In genomic region chr12:6205761-6206160, GRCh38 we compare ENCODE assay signal across 13 cellular contexts. TPM values are rescaled to one million over a fixed set of nuclear protein-coding genes. Genes with fewer than 3 reads are reported as not detected.
DNase-seq lines count a peak whose midpoint lies in the region; ATAC-seq and TF ChIP-seq lines count a peak whose summit lies in the region.
"Had no signal": no experiment of that assay in that cellular context is flagged by ENCODE, and none has a peak within 500 bp of the region (broad histone marks: within the 10 kb centered on the region; RNA-seq: fewer than 3 reads in every experiment).

No MANE protein-coding gene starts in this region.

- peaks cover 10% of the 10 kb centered on the region for H3K36me3 ChIP-seq in left ventricle myocardium inferior
- H3K36me3 ChIP-seq in gastroesophageal sphincter = peaks cover 0 to 8% of the 10 kb centered on the region in 2 donors
- H3K36me3 ChIP-seq in psoas muscle (ENCODE audit: insufficient read depth in 1 of 2, low read depth in 1 of 2) = no peaks in the 10 kb centered on the region

- H3K27ac ChIP-seq in left ventricle myocardium inferior (replicated peaks) (peak overlapping the region; percentile 92), gastroesophageal sphincter (peak overlapping the region; percentile 92 to 100 (median 98)), psoas muscle (peak overlapping the region; percentile 48)

- no peak for ATAC-seq in Right ventricle myocardium superior (ENCODE audit: poor library complexity)
- ATAC-seq in gastroesophageal sphincter = no peak
- no peak for ATAC-seq in psoas muscle
- ATAC-seq in GM21447 (IDR thresholded peaks at IDR 0.05; ENCODE audit: unreplicated experiment) = no peak

- WGBS in gastroesophageal sphincter (ENCODE audit: low coverage in 1 of 2), 2 donors = 0 to 40% methylated on average over 1 of the region's 2 CpGs
- 49 to 65% (median 55%) methylated on average over 2 of the region's 2 CpGs for WGBS in psoas muscle, 3 donors

- H3K4me1 ChIP-seq in left ventricle myocardium inferior = peaks cover 100% of the 10 kb centered on the region
- peaks cover 15 to 94% (median 79%) of the 10 kb centered on the region in 3 donors for H3K4me1 ChIP-seq in gastroesophageal sphincter
- H3K4me1 ChIP-seq in psoas muscle = peaks cover 37% of the 10 kb centered on the region

- intact Hi-C loops in left ventricle myocardium inferior (cut with micrococcal nuclease) (no loop called here), Right ventricle myocardium superior (cut with DNase I) (no loop called here), psoas muscle (cut with DNase I) (loop anchor here in 1 of 2 donors (10.0 kb wide), 1 partner anchor 259 kb away; no protein-coding TSS in a partner anchor)

- TF ChIP-seq CTCF in left ventricle myocardium inferior (IDR thresholded peaks at IDR 0.05; ENCODE audit: borderline replicate concordance) = no peak
- TF ChIP-seq CTCF in gastroesophageal sphincter (IDR thresholded peaks at IDR 0.05) = no peak
- no peak for TF ChIP-seq CTCF in psoas muscle (IDR thresholded peaks at IDR 0.05)

- TF ChIP-seq EP300 in gastroesophageal sphincter (IDR thresholded peaks at IDR 0.05) = no peak

- H3K9me3 ChIP-seq in left ventricle myocardium inferior (replicated peaks) (no peaks in the 10 kb centered on the region), gastroesophageal sphincter (no peaks in the 10 kb centered on the region), psoas muscle (no peaks in the 10 kb centered on the region)

- H3K27me3 ChIP-seq in left ventricle myocardium inferior (ENCODE audit: low read depth) (peaks cover 18% of the 10 kb centered on the region), gastroesophageal sphincter (no peaks in the 10 kb centered on the region), psoas muscle (ENCODE audit: insufficient read depth in 3 of 3, low read length in 2 of 3) (no peaks in the 10 kb centered on the region)

- no peak for DNase-seq in left ventricle myocardium inferior
- DNase-seq in Right ventricle myocardium superior = no peak
- DNase-seq in psoas muscle = no peak
- DNase-seq in epidermal melanocyte (ENCODE audit: insufficient read length, low spot score) = no peak
- DNase-seq in islet precursor cell = no peak
- no peak for DNase-seq in ureter (ENCODE audit: low spot score)
- DNase-seq: ACHN; immature natural killer cell; NCI-H1092 treated with DMSO at 0.1 percent for 48 hours; NCI-H526; stimulated activated CD4-positive, alpha-beta T cell treated with anti-CD3 and anti-CD28 coated beads, Interleukin-4, amount 100 ng/mL, for 1 hour had no signal

- no peak for TF ChIP-seq POLR2A in gastroesophageal sphincter (IDR thresholded peaks at IDR 0.05)

- H3K4me3 ChIP-seq in left ventricle myocardium inferior = peak overlapping the region; percentile 82
- peak overlapping the region in 1 of 2 donors; percentile 100 for H3K4me3 ChIP-seq in gastroesophageal sphincter
- peak overlapping the region; percentile 18 for H3K4me3 ChIP-seq in psoas muscle

RNA-seq across cellular contexts. Expression of gene CD9, which starts 5.6 kb away (rescaled TPM):
- total RNA-seq in left ventricle myocardium inferior (55.5 TPM), Right ventricle myocardium superior (51.9 TPM), gastroesophageal sphincter (100 to 1,000 TPM; 379 to 558 (median 468) TPM), psoas muscle (10 to 100 TPM; 23.0 to 40.2 (median 30.6) TPM), ureter (427 TPM)
- polyA plus RNA-seq in psoas muscle = 10 to 100 TPM; 26.1 to 90.9 (median 45.4) TPM
